ENCODE assay signal across 8 cellular contexts in the genomic region with DNA sequence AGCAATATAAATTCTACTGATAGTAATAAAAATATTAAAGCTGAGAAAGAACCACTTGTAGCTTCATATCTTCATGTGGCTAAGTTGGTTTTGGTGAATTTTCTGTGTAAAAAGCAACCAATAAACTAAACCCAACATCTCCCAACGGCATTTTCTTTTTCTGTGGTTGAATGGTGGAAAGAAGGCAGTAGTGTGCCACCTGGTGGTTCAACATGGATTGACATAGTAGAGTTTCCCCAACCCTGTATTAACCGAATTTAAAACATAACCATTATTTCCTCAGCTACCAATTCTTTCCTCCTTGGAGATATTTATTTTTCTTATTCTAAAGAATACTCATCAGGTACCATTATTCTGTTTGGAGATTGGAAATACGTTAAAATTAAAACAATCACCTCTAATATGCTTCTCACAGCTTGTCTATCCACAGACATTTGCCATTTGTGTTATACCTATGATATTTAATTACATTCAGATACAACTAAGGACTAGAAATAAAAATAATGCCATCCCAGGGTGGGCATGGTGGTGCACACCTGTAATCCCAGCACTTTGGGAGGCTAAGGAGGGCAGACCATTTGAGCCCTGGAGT.
A peak's percentile ranks its signal among the peaks of the same experiment; 100 is the strongest.
DNase-seq lines count a peak whose midpoint lies in the region; ATAC-seq, FAIRE-seq and TF ChIP-seq lines count a peak whose summit lies in the region.

No MANE protein-coding gene starts in this region.

- FAIRE-seq in H1 (lab: Jason Lieb, UNC) = peak; percentile 75

- H3K4me2 ChIP-seq in H1 (ENCODE audit: insufficient read depth in 1 of 2, low read depth in 2 of 2, low read length in 2 of 2) = no peak overlapping the region

- no peaks in the 10 kb centered on the region for H3K79me1 ChIP-seq in H1 (ENCODE audit: low read depth, low read length)

- H3K18ac ChIP-seq in H1 (ENCODE audit: extremely low read depth, low read length) = no peak overlapping the region

- no peak overlapping the region for H2BK20ac ChIP-seq in H1 (ENCODE audit: low read length)

- DNase-seq in activated effector memory CD4-positive, alpha-beta T cell treated with anti-CD3 and anti-CD28 coated beads, Interleukin-2, amount 50 U/mL, for 16 hours = peak; percentile 64
- DNase-seq in activated effector memory CD4-positive, alpha-beta T cell treated with Interleukin-2 at 50 U/mL for 16 hours = no peak
- DNase-seq in LNCaP clone FGC (ENCODE audit: low read depth) (peak; percentile 6), T-helper 9 cell (peak; percentile 8), H1 (ENCODE audit: low read depth in 1 of 2, low spot score in 2 of 2) (peak in 1 of 2 experiments; percentile 59), myocyte (ENCODE audit: low read depth) (peak; percentile 67), vagina (ENCODE audit: extremely low spot score in 2 of 2) (no peak)

- no peak overlapping the region for H3K14ac ChIP-seq in H1 (ENCODE audit: insufficient read length)

- no peak for TF ChIP-seq EP300 in H1 (IDR thresholded peaks at IDR 0.05; ENCODE audit: borderline replicate concordance in 1 of 2, low read depth in 2 of 2, low read length in 2 of 2)

- no peaks in the 10 kb centered on the region for H3K79me2 ChIP-seq in H1 (ENCODE audit: control insufficient read depth in 1 of 2, insufficient read depth in 2 of 2, low read length in 2 of 2)

- no peak overlapping the region for H3K4me3 ChIP-seq in LNCaP clone FGC (ENCODE audit: low read depth, low read length)
- H3K4me3 ChIP-seq in H1 (ENCODE audit: extremely low read depth in 1 of 4, insufficient read depth in 2 of 4, low read depth in 3 of 4, low read length in 4 of 4) = no peak overlapping the region
- no peak overlapping the region for H3K4me3 ChIP-seq in vagina

- H4K91ac ChIP-seq in H1 (replicated peaks; ENCODE audit: insufficient read length, low read length) = no peak overlapping the region

- H2AFZ ChIP-seq in H1 (ENCODE audit: low read length) = no peak overlapping the region

- 21% methylated on average over 3 of the region's 3 CpGs; no CpG with 5 or more reads in 1 of the 2 experiments for WGBS in H1 (ENCODE audit: extremely low coverage in 1 of 2, insufficient coverage in 1 of 2, insufficient read length in 1 of 2, insufficient replicate concordance in 2 of 2, low coverage in 1 of 2, low lambda C conversion rate in 2 of 2, missing lambda C conversion rate in 1 of 2), 2 experiments

- no peaks in the 10 kb centered on the region for H3K36me3 ChIP-seq in H1 (ENCODE audit: control insufficient read depth in 2 of 4, insufficient read depth in 4 of 4, low read length in 3 of 4)
- no peaks in the 10 kb centered on the region for H3K36me3 ChIP-seq in vagina

- TF ChIP-seq RAD21 in H1 (IDR thresholded peaks at IDR 0.05 in 1 of 2, conservative IDR thresholded peaks at IDR 0.05 in 1 of 2; ENCODE audit: low read depth in 2 of 2, low read length in 2 of 2) = peak; percentile 86 to 88

- POLR2A ChIA-PET in H1 (lab: Charles Lee; ENCODE audit: partially characterized antibody) = interaction anchor here (0.6 kb wide), 1 partner anchor 117 kb away, joined by 3 read pairs; no protein-coding TSS in a partner anchor

- H4K5ac ChIP-seq in H1 (ENCODE audit: insufficient read length, low read depth, low read length) = no peak overlapping the region

- no peak overlapping the region for H2BK12ac ChIP-seq in H1 (ENCODE audit: low read depth, low read length)

- H3K4me1 ChIP-seq in H1 (replicated peaks in 1 of 4; ENCODE audit: control insufficient read depth in 3 of 4, insufficient read depth in 4 of 4, low read length in 3 of 4) (no peaks in the 10 kb centered on the region), vagina (no peaks in the 10 kb centered on the region)

- TF ChIP-seq POLR2A in H1 (IDR thresholded peaks at IDR 0.05; ENCODE audit: control extremely low read depth in 1 of 2, low read depth in 2 of 2, low read length in 2 of 2) = no peak
- no peak for TF ChIP-seq POLR2A in vagina (IDR thresholded peaks at IDR 0.05)

- H4K8ac ChIP-seq in H1 (ENCODE audit: extremely low read depth, insufficient read depth, low read length) = no peak overlapping the region

- CTCF ChIA-PET in H1 (lab: Charles Lee; ENCODE audit: partially characterized antibody) = interaction anchor here (0.5 to 7.3 kb wide), 41 partner anchors 9 to 764 kb away, joined by 3 to 191 read pairs (median 5); no protein-coding TSS in a partner anchor

- no peak overlapping the region for H3K9ac ChIP-seq in H1 (replicated peaks in 1 of 4; ENCODE audit: extremely low read depth in 1 of 4, low read depth in 3 of 4, low read length in 3 of 4)

- intact Hi-C loops in vagina (cut with DNase I) = no loop called here

- H3K4ac ChIP-seq in H1 (replicated peaks; ENCODE audit: insufficient read length, low read depth, low read length) = no peak overlapping the region

- H3K23me2 ChIP-seq in H1 (ENCODE audit: low read depth, low read length) = no peaks in the 10 kb centered on the region

- no peaks in the 10 kb centered on the region for H4K20me1 ChIP-seq in H1 (replicated peaks in 1 of 2; ENCODE audit: control insufficient read depth in 1 of 2, insufficient read depth in 2 of 2, low read length in 2 of 2)

- no peaks in the 10 kb centered on the region for H3K27me3 ChIP-seq in H1 (replicated peaks in 1 of 4; ENCODE audit: control insufficient read depth in 3 of 4, extremely low read depth in 1 of 4, insufficient read depth in 3 of 4, low read length in 3 of 4)
- H3K27me3 ChIP-seq in vagina = no peaks in the 10 kb centered on the region

- no peak overlapping the region for H2BK120ac ChIP-seq in H1 (replicated peaks; ENCODE audit: low read depth, low read length)

- TF ChIP-seq CTCF in LNCaP clone FGC (IDR thresholded peaks at IDR 0.05; ENCODE audit: control insufficient read depth, extremely low read depth, insufficient read depth) (peak; percentile 80), H1 (IDR thresholded peaks at IDR 0.05; ENCODE audit: control extremely low read depth in 1 of 3, insufficient read depth in 1 of 3, low read depth in 1 of 3, low read length in 3 of 3) (peak in 2 of 3 experiments; percentile 64 to 72; a peak in 3 of 4 replicates), vagina (IDR thresholded peaks at IDR 0.05) (peak in 2 of 3 experiments; percentile 51 to 75)

- H2AK5ac ChIP-seq in H1 (ENCODE audit: low read depth, low read length) = no peak overlapping the region

- no peak overlapping the region for H3K56ac ChIP-seq in H1 (replicated peaks; ENCODE audit: insufficient read length, low read depth, low read length)

- H2BK15ac ChIP-seq in H1 (ENCODE audit: low read length) = no peak overlapping the region

- H3K23ac ChIP-seq in H1 (ENCODE audit: insufficient read length) = no peak overlapping the region

- no peak overlapping the region for H3K27ac ChIP-seq in H1 (ENCODE audit: low read depth, low read length)
- H3K27ac ChIP-seq in vagina = no peak overlapping the region

- no peak overlapping the region for H2BK5ac ChIP-seq in H1 (ENCODE audit: low read depth, low read length)

- H3K9me3 ChIP-seq in H1 (ENCODE audit: insufficient read depth in 2 of 2, low read depth in 1 of 2, low read length in 1 of 2) = no peaks in the 10 kb centered on the region
- no peaks in the 10 kb centered on the region for H3K9me3 ChIP-seq in vagina

- peak; percentile 69 for ATAC-seq in GM21825 (IDR thresholded peaks at IDR 0.05; ENCODE audit: unreplicated experiment)

TF ChIP-seq in H1, 55 proteins besides CTCF, POLR2A, EP300 and RAD21 (continues in another document):
- TF ChIP-seq CEBPB (IDR thresholded peaks at IDR 0.05; ENCODE audit: low read depth, low read length) = no peak
- TF ChIP-seq POU5F1 (IDR thresholded peaks at IDR 0.05; ENCODE audit: low read depth, low read length) = no peak
- TF ChIP-seq MAFK (IDR thresholded peaks at IDR 0.05; ENCODE audit: low read depth, low read length) = no peak
- no peak for TF ChIP-seq CHD2 (IDR thresholded peaks at IDR 0.05; ENCODE audit: low read length)
- no peak for TF ChIP-seq HDAC6 (IDR thresholded peaks at IDR 0.05; ENCODE audit: low read depth, low read length)
- TF ChIP-seq, protein P1, sequence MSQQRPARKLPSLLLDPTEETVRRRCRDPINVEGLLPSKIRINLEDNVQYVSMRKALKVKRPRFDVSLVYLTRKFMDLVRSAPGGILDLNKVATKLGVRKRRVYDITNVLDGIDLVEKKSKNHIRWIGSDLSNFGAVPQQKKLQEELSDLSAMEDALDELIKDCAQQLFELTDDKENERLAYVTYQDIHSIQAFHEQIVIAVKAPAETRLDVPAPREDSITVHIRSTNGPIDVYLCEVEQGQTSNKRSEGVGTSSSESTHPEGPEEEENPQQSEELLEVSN (IDR thresholded peaks at IDR 0.05) = no peak
- TF ChIP-seq POLR2AphosphoS5 (IDR thresholded peaks at IDR 0.05; ENCODE audit: low read depth, low read length) = no peak
- TF ChIP-seq CREB1 (IDR thresholded peaks at IDR 0.05) = no peak

Comparison
In these comparisons a context has a peak if more than half of its experiments do, and no peak if none do; other contexts are left out.
1. DNase-seq: peak in activated effector memory CD4-positive, alpha-beta T cell treated with anti-CD3 and anti-CD28 coated beads, Interleukin-2, amount 50 U/mL, for 16 hours (single experiment), LNCaP clone FGC (single experiment), T-helper 9 cell (single experiment) and myocyte (single experiment); none in activated effector memory CD4-positive, alpha-beta T cell treated with Interleukin-2 at 50 U/mL for 16 hours (single experiment) and vagina (0 of 2).
2. Peak in every context shown above with its lines, with median percentiles within 50 percentile points of each other: CTCF ChIP-seq.